In the genomic region with DNA sequence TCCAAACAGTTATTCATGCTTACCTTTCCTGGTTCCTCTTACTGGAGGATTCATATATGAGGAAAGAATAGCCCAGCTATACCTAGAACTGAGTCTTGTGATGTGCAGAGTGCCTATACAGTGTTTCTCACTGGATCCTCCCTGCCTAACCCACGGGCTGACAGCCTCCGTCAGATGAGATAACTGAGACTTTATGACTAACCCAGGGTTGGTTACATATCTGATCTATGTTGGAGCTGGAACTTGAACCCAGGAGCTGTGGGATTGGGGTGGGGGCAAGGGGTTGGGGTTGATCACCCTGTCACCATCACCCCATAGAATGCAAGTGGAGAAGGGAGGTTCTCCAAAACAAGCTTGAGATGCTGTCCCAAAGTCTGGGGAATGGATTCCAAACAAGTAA, we compare ENCODE assay signal across 12 cellular contexts.
DNase-seq lines count a peak whose midpoint lies in the region; ATAC-seq and TF ChIP-seq lines count a peak whose summit lies in the region.
"Had no signal": no experiment of that assay in that cellular context is flagged by ENCODE, and none has a peak within 500 bp of the region (broad histone marks: within the 10 kb centered on the region; RNA-seq: fewer than 3 reads in every experiment).

No MANE protein-coding gene starts in this region.

- CTCF ChIA-PET in Panc1 (lab: Charles Lee) = interaction anchor here (0.7 kb wide), 1 partner anchor 9 kb away, joined by 3 read pairs; no protein-coding TSS in a partner anchor

- H3K27ac ChIP-seq in Panc1 (ENCODE audit: low read length) (0 out of 2 replicates have a peak overlapping the region, but pooled peaks have one; percentile 11), muscle layer of colon (ENCODE audit: low read depth, low read length) (peak overlapping the region; percentile 24), stomach smooth muscle (ENCODE audit: low read length) (peak overlapping the region; percentile 7), substantia nigra (ENCODE audit: low read depth, low read length, poor library complexity, severe bottlenecking) (no peak overlapping the region)
- H3K27ac ChIP-seq: PC-9 had no signal

- no peaks in the 10 kb centered on the region for H3K9me3 ChIP-seq in Panc1 (ENCODE audit: control insufficient read depth, insufficient read depth, low read depth, low read length)
- H3K9me3 ChIP-seq in muscle layer of colon (ENCODE audit: low read length) = no peaks in the 10 kb centered on the region
- no peaks in the 10 kb centered on the region for H3K9me3 ChIP-seq in stomach smooth muscle (ENCODE audit: control insufficient read depth in 2 of 2, low read length in 2 of 2)

- in situ Hi-C loops in Panc1 (cut with HindIII; ENCODE audit: low pct_unique_long_range_greater_than_20kb, low sequenced_read_pairs) = no loop called here

- TF ChIP-seq CTCF in Panc1 (IDR thresholded peaks at IDR 0.05) (no peak), chondrocyte (IDR thresholded peaks at IDR 0.05) (no peak)

- no peaks in the 10 kb centered on the region for H3K36me3 Mint-ChIP-seq in chondrocyte (ENCODE audit: low read depth)

- H3K27ac Mint-ChIP-seq in chondrocyte (ENCODE audit: unreplicated experiment) = peak overlapping the region; percentile 76
- H3K27ac Mint-ChIP-seq: B cell, IgD-negative memory B cell had no signal

- no TSS peak for BruUV-seq in Panc1 (replicated peaks; lab: Mats Ljungman, UMichigan)

- no peaks in the 10 kb centered on the region for H3K9me3 Mint-ChIP-seq in chondrocyte (ENCODE audit: low read depth)
- H3K9me3 Mint-ChIP-seq: CD4-positive, alpha-beta memory T cell; IgD-negative memory B cell had no signal

- peaks cover 75% of the 10 kb centered on the region for H3K4me1 Mint-ChIP-seq in chondrocyte (ENCODE audit: low read depth)

- ATAC-seq in Panc1 (no peak), GM19324 (IDR thresholded peaks at IDR 0.05; ENCODE audit: low FRiP score, unreplicated experiment) (no peak)

- POLR2A ChIA-PET in Panc1 (lab: Charles Lee) = no interaction called here

- no peak overlapping the region for H3K4me3 Mint-ChIP-seq in chondrocyte (ENCODE audit: unreplicated experiment)
- H3K4me3 Mint-ChIP-seq: B cell; CD4-positive, alpha-beta memory T cell; IgD-negative memory B cell had no signal

- no peaks in the 10 kb centered on the region for H3K27me3 Mint-ChIP-seq in chondrocyte (ENCODE audit: low read depth)
- H3K27me3 Mint-ChIP-seq: B cell; CD4-positive, alpha-beta memory T cell; IgD-negative memory B cell had no signal

- H3K4me3 ChIP-seq in Panc1 (ENCODE audit: low read depth in 2 of 2, low read length in 2 of 2) (no peak overlapping the region), muscle layer of colon (ENCODE audit: low read depth in 1 of 2, low read length in 2 of 2) (no peak overlapping the region), stomach smooth muscle (ENCODE audit: low read length in 2 of 2) (no peak overlapping the region)
- H3K4me3 ChIP-seq: PC-9 had no signal

- H3K9ac ChIP-seq in muscle layer of colon (ENCODE audit: low read length) (no peak overlapping the region), stomach smooth muscle (ENCODE audit: low read length in 2 of 2) (no peak overlapping the region)

- H3K27me3 ChIP-seq in Panc1 (ENCODE audit: control insufficient read depth, insufficient read depth, low read length) (no peaks in the 10 kb centered on the region), muscle layer of colon (ENCODE audit: control insufficient read depth in 1 of 2, insufficient read depth in 2 of 2, low read length in 2 of 2) (no peaks in the 10 kb centered on the region), stomach smooth muscle (ENCODE audit: control insufficient read depth in 1 of 2, insufficient read depth in 2 of 2, low read length in 2 of 2) (no peaks in the 10 kb centered on the region)

- DNase-seq in Panc1 (ENCODE audit: low read depth, low spot score) = no peak
- DNase-seq in chondrocyte (ENCODE audit: low spot score) = no peak
- DNase-seq in substantia nigra (lab: John Stamatoyannopoulos, UW) = no peak
- no peak for DNase-seq in NCI-H82 (lab: John Stamatoyannopoulos, UW)
- DNase-seq: ACHN; CD4-positive, alpha-beta memory T cell; PC-9 had no signal

- H3K4me1 ChIP-seq in Panc1 (ENCODE audit: control insufficient read depth, insufficient read depth, low read length) (peaks cover 79% of the 10 kb centered on the region), muscle layer of colon (ENCODE audit: insufficient read depth, low read length) (peaks cover 47% of the 10 kb centered on the region), stomach smooth muscle (ENCODE audit: control insufficient read depth, insufficient read depth, low read length) (peaks cover 37% of the 10 kb centered on the region)

- intact Hi-C loops in Panc1 (cut with micrococcal nuclease; ENCODE audit: unreplicated experiment) = loop anchor here (10.0 kb wide), 1 partner anchor 126 kb away; no protein-coding TSS in a partner anchor

- H3K36me3 ChIP-seq in Panc1 (ENCODE audit: control insufficient read depth, insufficient read depth, low read length) (no peaks in the 10 kb centered on the region), muscle layer of colon (ENCODE audit: insufficient read depth, low read length) (no peaks in the 10 kb centered on the region), stomach smooth muscle (ENCODE audit: control insufficient read depth in 2 of 2, insufficient read depth in 2 of 2, low read length in 2 of 2) (no peaks in the 10 kb centered on the region)
